In the genomic region with DNA sequence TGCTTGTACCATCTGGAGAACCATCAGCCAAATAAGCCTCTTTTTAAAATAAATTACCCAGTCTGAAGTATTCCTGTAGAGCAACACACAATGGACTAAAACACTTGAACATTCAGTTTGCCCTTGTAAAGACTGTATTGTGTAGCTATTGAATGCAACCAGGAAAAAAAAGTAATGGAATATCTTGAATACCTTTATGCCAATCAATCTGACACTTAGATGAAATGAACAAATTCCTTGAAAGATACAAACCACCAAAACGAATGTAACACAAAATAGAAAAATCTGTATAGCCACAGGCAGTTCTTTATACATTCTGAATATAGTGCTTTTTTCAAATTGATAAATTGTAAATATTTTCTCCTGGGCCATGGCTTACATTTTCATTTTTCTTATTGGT, we compare ENCODE assay signal across 36 cellular contexts.
"Had no signal": no experiment of that assay in that cellular context is flagged by ENCODE, and none has a peak within 500 bp of the region (broad histone marks: within the 10 kb centered on the region; RNA-seq: fewer than 3 reads in every experiment).

No MANE protein-coding gene starts in this region.

- H3K4me1 ChIP-seq: adrenal gland, Peyer's patch had no signal

- H3K27me3 ChIP-seq: adrenal gland, Peyer's patch had no signal

- ATAC-seq: activated naive CD4-positive, alpha-beta T cell treated with anti-CD3 and anti-CD28 coated beads, Interleukin-2, amount 50 U/mL, for 72 hours; activated T-cell treated with anti-CD3 and anti-CD28 coated beads, Interleukin-2, amount 50 U/mL, for 4 hours; PC-3; Right ventricle myocardium inferior; SK-N-SH treated with all-trans-retinoic acid at 6 μM for 48 hours had no signal

- H3K9me3 ChIP-seq: adrenal gland, Peyer's patch had no signal

- H3K36me3 ChIP-seq: adrenal gland, Peyer's patch had no signal

- H3K27ac ChIP-seq: adrenal gland, Peyer's patch, RWPE1, VCaP had no signal

- FAIRE-seq: astrocyte, K562 had no signal

- H3K4me3 ChIP-seq: adrenal gland, K562, Peyer's patch had no signal

- DNase-seq: activated B cell treated with CpG ODN at 0.5 μM for 24 hours; activated CD4-positive, alpha-beta memory T cell treated with anti-CD3 and anti-CD28 coated beads for 36 hours; activated CD4-positive, alpha-beta T cell treated with anti-CD3 and anti-CD28 coated beads for 4 hours; activated CD4-positive, alpha-beta T cell treated with anti-CD3 and anti-CD28 coated beads, Interleukin-2, amount 50 U/mL, for 1 hour; activated CD4-positive, CD25-positive, alpha-beta regulatory T cell treated with anti-CD3 and anti-CD28 coated beads, Interleukin-2, amount 50 U/mL, for 72 hours; activated CD8-positive, alpha-beta memory T cell treated with anti-CD3 and anti-CD28 coated beads, Interleukin-2, amount 50 U/mL, for 4 hours; activated gamma-delta T cell treated with Interleukin-2 at 50 U/mL for 16 hours; activated naive CD4-positive, alpha-beta T cell treated with anti-CD3 and anti-CD28 coated beads for 36 hours; activated T-cell treated with anti-CD3 and anti-CD28 coated beads for 4 hours; activated T-cell treated with anti-CD3 and anti-CD28 coated beads, Interleukin-2, amount 50 U/mL, for 4 hours; adrenal gland; caudate nucleus; cerebellar nuclear complex; NCI-H1092 treated with DMSO at 0.1 percent for 48 hours; NCI-H146; NCI-H187; NCI-H2029 treated with DMSO at 0.1 percent for 48 hours; NCI-H2171 treated with DMSO at 0.1 percent for 48 hours; NCI-H2227 treated with DMSO at 0.1 percent for 48 hours; NCI-H510A; NCI-H526 treated with DMSO at 0.1 percent for 48 hours; NCI-H774; PC-3; Peyer's patch; SIG-M5; SW 1271; T-helper 1 cell; T-helper 2 cell; T-helper 9 cell had no signal
